Comparison of ENCODE assay signal across 1 cellular context in the genomic region with DNA sequence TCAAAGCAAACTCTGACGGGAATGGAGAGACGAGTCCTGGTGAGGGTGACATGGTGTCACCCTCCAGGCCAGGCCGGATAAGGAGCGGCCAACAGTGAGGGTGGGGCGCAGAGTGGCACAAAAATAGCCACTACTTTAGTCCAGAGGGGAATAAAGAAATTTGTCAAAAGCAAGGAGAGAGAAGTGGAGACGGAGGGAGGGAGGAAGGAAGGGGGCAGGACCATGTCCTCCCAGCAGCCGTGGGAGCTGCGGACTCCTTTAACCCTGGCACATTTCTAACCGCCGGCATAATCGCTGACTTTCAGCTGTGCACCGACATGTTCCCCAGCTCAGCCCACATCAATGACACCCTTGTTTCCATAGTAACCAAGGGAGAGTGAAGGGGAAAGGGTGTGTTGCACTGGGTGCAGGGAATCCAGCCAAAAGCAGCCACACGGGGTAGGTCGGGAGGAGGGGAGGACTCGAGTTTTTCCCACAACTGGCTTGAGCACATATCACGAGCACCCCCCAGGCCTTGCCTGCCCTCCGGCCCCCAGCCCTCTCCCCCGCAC.
TF ChIP-seq lines count a peak whose summit lies in the region.

No MANE protein-coding gene starts in this region.

TF ChIP-seq in HepG2, 621 proteins besides CTCF, POLR2A, EP300 and RAD21 (continued from another document):
- TF ChIP-seq, protein P1, sequence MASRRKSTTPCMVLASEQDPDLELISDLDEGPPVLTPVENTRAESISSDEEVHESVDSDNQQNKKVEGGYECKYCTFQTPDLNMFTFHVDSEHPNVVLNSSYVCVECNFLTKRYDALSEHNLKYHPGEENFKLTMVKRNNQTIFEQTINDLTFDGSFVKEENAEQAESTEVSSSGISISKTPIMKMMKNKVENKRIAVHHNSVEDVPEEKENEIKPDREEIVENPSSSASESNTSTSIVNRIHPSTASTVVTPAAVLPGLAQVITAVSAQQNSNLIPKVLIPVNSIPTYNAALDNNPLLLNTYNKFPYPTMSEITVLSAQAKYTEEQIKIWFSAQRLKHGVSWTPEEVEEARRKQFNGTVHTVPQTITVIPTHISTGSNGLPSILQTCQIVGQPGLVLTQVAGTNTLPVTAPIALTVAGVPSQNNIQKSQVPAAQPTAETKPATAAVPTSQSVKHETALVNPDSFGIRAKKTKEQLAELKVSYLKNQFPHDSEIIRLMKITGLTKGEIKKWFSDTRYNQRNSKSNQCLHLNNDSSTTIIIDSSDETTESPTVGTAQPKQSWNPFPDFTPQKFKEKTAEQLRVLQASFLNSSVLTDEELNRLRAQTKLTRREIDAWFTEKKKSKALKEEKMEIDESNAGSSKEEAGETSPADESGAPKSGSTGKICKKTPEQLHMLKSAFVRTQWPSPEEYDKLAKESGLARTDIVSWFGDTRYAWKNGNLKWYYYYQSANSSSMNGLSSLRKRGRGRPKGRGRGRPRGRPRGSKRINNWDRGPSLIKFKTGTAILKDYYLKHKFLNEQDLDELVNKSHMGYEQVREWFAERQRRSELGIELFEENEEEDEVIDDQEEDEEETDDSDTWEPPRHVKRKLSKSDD (CRISPR knock-in tag; IDR thresholded peaks at IDR 0.05; ENCODE audit: low read depth), result no peak
- TF ChIP-seq KLF11 (CRISPR knock-in tag; IDR thresholded peaks at IDR 0.05) (no peak), KLF16 (CRISPR knock-in tag; IDR thresholded peaks at IDR 0.05) (no peak), ZNF446 (CRISPR knock-in tag; IDR thresholded peaks at IDR 0.05) (no peak), NCOA2 (CRISPR knock-in tag; IDR thresholded peaks at IDR 0.05) (no peak), TP53 (CRISPR knock-in tag; conservative IDR thresholded peaks at IDR 0.05) (no peak), ZNF296 (CRISPR knock-in tag; conservative IDR thresholded peaks at IDR 0.05) (no peak), ZNF781 (CRISPR knock-in tag; IDR thresholded peaks at IDR 0.05; ENCODE audit: borderline replicate concordance, not compliant biosample characterization) (no peak)
- TF ChIP-seq, protein P2, sequence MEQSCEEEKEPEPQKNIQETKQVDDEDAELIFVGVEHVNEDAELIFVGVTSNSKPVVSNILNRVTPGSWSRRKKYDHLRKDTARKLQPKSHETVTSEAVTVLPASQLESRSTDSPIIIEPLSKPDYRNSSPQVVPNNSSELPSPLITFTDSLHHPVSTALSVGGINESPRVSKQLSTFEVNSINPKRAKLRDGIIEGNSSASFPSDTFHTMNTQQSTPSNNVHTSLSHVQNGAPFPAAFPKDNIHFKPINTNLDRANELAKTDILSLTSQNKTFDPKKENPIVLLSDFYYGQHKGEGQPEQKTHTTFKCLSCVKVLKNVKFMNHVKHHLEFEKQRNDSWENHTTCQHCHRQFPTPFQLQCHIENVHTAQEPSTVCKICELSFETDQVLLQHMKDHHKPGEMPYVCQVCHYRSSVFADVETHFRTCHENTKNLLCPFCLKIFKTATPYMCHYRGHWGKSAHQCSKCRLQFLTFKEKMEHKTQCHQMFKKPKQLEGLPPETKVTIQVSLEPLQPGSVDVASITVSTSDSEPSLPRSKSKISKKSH (CRISPR knock-in tag; IDR thresholded peaks at IDR 0.05; ENCODE audit: borderline replicate concordance), result no peak
- TF ChIP-seq, protein P3, sequence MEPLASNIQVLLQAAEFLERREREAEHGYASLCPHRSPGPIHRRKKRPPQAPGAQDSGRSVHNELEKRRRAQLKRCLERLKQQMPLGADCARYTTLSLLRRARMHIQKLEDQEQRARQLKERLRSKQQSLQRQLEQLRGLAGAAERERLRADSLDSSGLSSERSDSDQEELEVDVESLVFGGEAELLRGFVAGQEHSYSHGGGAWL (CRISPR knock-in tag; IDR thresholded peaks at IDR 0.05), result no peak
